ENCODE assay signal across 11 cellular contexts in genomic region chr5:32325067-32325466, GRCh38. TPM values are rescaled to one million over a fixed set of nuclear protein-coding genes. Genes with fewer than 3 reads are reported as not detected.
DNase-seq lines count a peak whose midpoint lies in the region; ATAC-seq, FAIRE-seq and TF ChIP-seq lines count a peak whose summit lies in the region.
"Had no signal": no experiment of that assay in that cellular context is flagged by ENCODE, and none has a peak within 500 bp of the region (broad histone marks: within the 10 kb centered on the region; RNA-seq: fewer than 3 reads in every experiment).

No MANE protein-coding gene starts in this region.

- TF ChIP-seq CTCF in left lung (IDR thresholded peaks at IDR 0.05) (no peak), tibial artery (IDR thresholded peaks at IDR 0.05) (no peak)

- H3K9me3 ChIP-seq in left lung = peaks cover 0 to 15% of the 10 kb centered on the region in 2 donors
- no peaks in the 10 kb centered on the region for H3K9me3 ChIP-seq in tibial artery
- peaks cover 0 to 10% (median 0%) of the 10 kb centered on the region in 3 experiments for H3K9me3 ChIP-seq in naive thymus-derived CD4-positive, alpha-beta T cell (ENCODE audit: control insufficient read depth in 2 of 3, low read length in 3 of 3)

- ATAC-seq in GM18502 (IDR thresholded peaks at IDR 0.05; ENCODE audit: poor library complexity, unreplicated experiment) = peak; percentile 75
- ATAC-seq in HG02623 (IDR thresholded peaks at IDR 0.05; ENCODE audit: unreplicated experiment) = peak; percentile 61
- ATAC-seq in left lung = peak; percentile 80
- ATAC-seq in naive thymus-derived CD4-positive, alpha-beta T cell = no peak

- H3K27ac Mint-ChIP-seq in naive thymus-derived CD4-positive, alpha-beta T cell = peak overlapping the region in 1 of 9 donors; percentile 34

- FAIRE-seq in H54 (lab: Jason Lieb, UNC) = no peak
- FAIRE-seq: endometrium had no signal

- H3K4me3 ChIP-seq in left lung = no peak overlapping the region
- H3K4me3 ChIP-seq in tibial artery = no peak overlapping the region
- no peak overlapping the region for H3K4me3 ChIP-seq in naive thymus-derived CD4-positive, alpha-beta T cell (ENCODE audit: low read length)
- H3K4me3 ChIP-seq: Peyer's patch had no signal

- no peaks in the 10 kb centered on the region for H3K27me3 Mint-ChIP-seq in naive thymus-derived CD4-positive, alpha-beta T cell

- H3K9me3 Mint-ChIP-seq in naive thymus-derived CD4-positive, alpha-beta T cell = peaks cover 0 to 9% (median 6%) of the 10 kb centered on the region in 11 donors

- no peaks in the 10 kb centered on the region for H3K4me1 ChIP-seq in left lung
- peaks cover 0 to 8% (median 0%) of the 10 kb centered on the region in 4 donors for H3K4me1 ChIP-seq in tibial artery
- H3K4me1 ChIP-seq in naive thymus-derived CD4-positive, alpha-beta T cell (ENCODE audit: control insufficient read depth in 2 of 2, insufficient read depth in 2 of 2, low read length in 2 of 2) = no peaks in the 10 kb centered on the region
- H3K4me1 ChIP-seq: Peyer's patch had no signal

- peaks cover 0 to 8% (median 5%) of the 10 kb centered on the region in 5 donors for H3K36me3 Mint-ChIP-seq in naive thymus-derived CD4-positive, alpha-beta T cell

- POLR2A ChIA-PET in naive thymus-derived CD4-positive, alpha-beta T cell (lab: Charles Lee) = no interaction called here

- no peak for TF ChIP-seq POLR2A in H54 (IDR thresholded peaks at IDR 0.05; ENCODE audit: low read depth, low read length)

- no peak overlapping the region for H3K27ac ChIP-seq in left lung
- H3K27ac ChIP-seq in tibial artery = no peak overlapping the region
- no peak overlapping the region for H3K27ac ChIP-seq in naive thymus-derived CD4-positive, alpha-beta T cell (ENCODE audit: low read depth, low read length)
- H3K27ac ChIP-seq: Peyer's patch had no signal

- no peaks in the 10 kb centered on the region for H3K36me3 ChIP-seq in left lung
- H3K36me3 ChIP-seq in tibial artery = no peaks in the 10 kb centered on the region
- H3K36me3 ChIP-seq in naive thymus-derived CD4-positive, alpha-beta T cell (ENCODE audit: control insufficient read depth in 2 of 3, insufficient read depth in 3 of 3, low read length in 3 of 3) = no peaks in the 10 kb centered on the region
- H3K36me3 ChIP-seq: Peyer's patch had no signal

- CTCF ChIA-PET in naive thymus-derived CD4-positive, alpha-beta T cell (lab: Charles Lee) = interaction anchor here (0.8 kb wide), 1 partner anchor 93 kb away, joined by 3 read pairs; no protein-coding TSS in a partner anchor

- intact Hi-C loops in left lung (cut with DNase I) (no loop called here), tibial artery (cut with DNase I; ENCODE audit: low total_unique reads) (no loop called here)
- intact Hi-C loops in naive thymus-derived CD4-positive, alpha-beta T cell (cut with micrococcal nuclease) = loop anchor here (5.0 kb wide), 3 partner anchors 48 to 498 kb away; no protein-coding TSS in a partner anchor

- H3K4me3 Mint-ChIP-seq in naive thymus-derived CD4-positive, alpha-beta T cell = no peak overlapping the region

- DNase-seq in NCI-H1694 treated with DMSO at 0.1 percent for 48 hours (lab: John Stamatoyannopoulos, UW) = peak; percentile 93
- DNase-seq in left lung = no peak
- no peak for DNase-seq in tibial artery
- DNase-seq in naive thymus-derived CD4-positive, alpha-beta T cell = no peak
- no peak for DNase-seq in H54 (ENCODE audit: insufficient read length, low spot score)
- DNase-seq in stimulated activated CD4-positive, alpha-beta T cell treated with anti-CD3 and anti-CD28 coated beads, Interleukin-4, amount 100 ng/mL, for 1 hour = no peak
- DNase-seq: activated CD8-positive, alpha-beta memory T cell treated with anti-CD3 and anti-CD28 coated beads, Interleukin-2, amount 50 U/mL, for 48 hours; Peyer's patch had no signal

- peaks cover 0 to 5% (median 0%) of the 10 kb centered on the region in 7 donors for H3K4me1 Mint-ChIP-seq in naive thymus-derived CD4-positive, alpha-beta T cell

- no peaks in the 10 kb centered on the region for H3K27me3 ChIP-seq in left lung
- H3K27me3 ChIP-seq in tibial artery = no peaks in the 10 kb centered on the region
- no peaks in the 10 kb centered on the region for H3K27me3 ChIP-seq in naive thymus-derived CD4-positive, alpha-beta T cell (ENCODE audit: control insufficient read depth in 2 of 2, insufficient read depth in 2 of 2, low read length in 2 of 2)
- H3K27me3 ChIP-seq: Peyer's patch had no signal

RNA-seq across cellular contexts. Expression of gene MTMR12, which starts 12.3 kb away (rescaled TPM):
- total RNA-seq in left lung = 10 to 100 TPM; 27.9 to 28.8 TPM
- 10 to 100 TPM; 19.0 to 28.2 (median 24.0) TPM for total RNA-seq in naive thymus-derived CD4-positive, alpha-beta T cell
- polyA plus RNA-seq in naive thymus-derived CD4-positive, alpha-beta T cell = 10 to 100 TPM; 12.4 to 17.2 TPM

Comparison
In these comparisons a context has a peak if more than half of its experiments do, and no peak if none do; other contexts are left out.
1. intact Hi-C loops: an anchor here in naive thymus-derived CD4-positive, alpha-beta T cell (5.0 kb wide); none called in left lung and tibial artery.